1 cellular context compared by ENCODE assay signal in the genomic region with DNA sequence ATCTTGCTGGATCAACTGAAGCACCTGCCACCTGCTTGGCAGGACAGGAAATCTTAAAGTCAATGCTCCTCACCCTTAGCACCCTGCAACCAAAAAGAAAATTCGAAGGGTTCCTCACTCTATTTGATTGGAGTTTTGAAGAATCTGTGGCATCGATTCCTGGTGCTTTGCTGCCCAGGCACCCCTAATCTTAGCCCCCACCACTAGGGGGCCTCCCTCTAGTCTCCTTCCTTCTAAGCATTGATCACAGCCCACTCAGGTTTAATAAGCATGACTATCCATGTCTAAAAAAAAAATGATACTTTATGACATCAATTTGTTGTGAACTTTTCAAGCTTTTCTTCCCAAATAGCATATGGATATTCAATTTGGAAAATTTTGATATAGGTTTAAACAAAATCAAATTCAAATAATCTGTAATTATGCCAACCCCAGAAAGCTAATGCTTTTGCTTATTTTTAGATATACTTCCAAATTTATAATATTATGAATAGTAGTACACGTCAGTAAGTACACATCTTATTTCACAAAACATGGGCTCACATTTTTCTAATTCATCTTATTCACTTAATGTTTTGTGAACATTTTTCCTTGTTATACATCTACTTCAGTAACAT.
TF ChIP-seq lines count a peak whose summit lies in the region.

No MANE protein-coding gene starts in this region.

TF ChIP-seq in GM12878, 131 proteins besides CTCF, POLR2A, EP300 and RAD21:
- TF ChIP-seq SMC3 (IDR thresholded peaks at IDR 0.05; ENCODE audit: borderline replicate concordance, low read length) (peak; percentile 14; the same call in 1 of the 2 replicates), SIN3A (IDR thresholded peaks at IDR 0.05; ENCODE audit: low read depth, low read length) (no peak), ZNF217 (IDR thresholded peaks at IDR 0.05) (no peak)
